8 cellular contexts compared by ENCODE assay signal in genomic region chr1:43933386-43934278, GRCh38. TPM values are rescaled to one million over a fixed set of nuclear protein-coding genes. Genes with fewer than 3 reads are reported as not detected.
DNase-seq lines count a peak whose midpoint lies in the region; ATAC-seq and TF ChIP-seq lines count a peak whose summit lies in the region.

TSS of gene ARTN (plus strand) at chr1:43933801. CDS start at chr1:43935657, 1,856 bp downstream.

- WGBS in mesodermal cell (ENCODE audit: insufficient coverage in 2 of 2), 2 experiments = 18 to 24% methylated on average over 24 to 41 of the region's 48 CpGs

- POLR2A ChIA-PET in Caco-2 (lab: Charles Lee) = no interaction called here

- H3K4me3 ChIP-seq in Caco-2 (ENCODE audit: low read depth, low read length) = peak within 1 kb of the TSS; percentile 37
- H3K4me3 ChIP-seq in mesodermal cell (ENCODE audit: extremely low read depth, insufficient read depth, low read length, poor library complexity, severe bottlenecking) = peak within 1 kb of the TSS; percentile 31

- no peaks in the 10 kb centered on the region for H3K9me3 Mint-ChIP-seq in Caco-2 (ENCODE audit: unreplicated experiment)

- intact Hi-C loops in Caco-2 (cut with micrococcal nuclease; ENCODE audit: unreplicated experiment) = loop anchor here (1.0 kb wide), 2 partner anchors 170 to 404 kb away; no protein-coding TSS in a partner anchor

- no peaks in the 10 kb centered on the region for H3K9me3 ChIP-seq in Caco-2
- no peaks in the 10 kb centered on the region for H3K9me3 ChIP-seq in mesodermal cell (ENCODE audit: control insufficient read depth, low read length)

- no peak within 1 kb of the TSS for H3K27ac Mint-ChIP-seq in Caco-2 (ENCODE audit: unreplicated experiment)

- H3K36me3 ChIP-seq in Caco-2 (ENCODE audit: control insufficient read depth, insufficient read depth, low read length) (no peaks in the 10 kb centered on the region), mesodermal cell (ENCODE audit: control insufficient read depth, insufficient read depth, low read length) (peaks cover 9% of the 10 kb centered on the region)

- TF ChIP-seq CTCF in Caco-2 (IDR thresholded peaks at IDR 0.05; ENCODE audit: insufficient read depth in 1 of 2, low read depth in 1 of 2, low read length in 1 of 2, severe bottlenecking in 1 of 2, unreplicated experiment in 1 of 2) = no peak

- H3K27me3 ChIP-seq in Caco-2 (replicated peaks; ENCODE audit: control insufficient read depth, insufficient read depth, low read length) = no peaks in the 10 kb centered on the region

- no TSS peak for BruUV-seq in Caco-2 (replicated peaks; lab: Mats Ljungman, UMichigan)

- H3K4me3 Mint-ChIP-seq in Caco-2 (ENCODE audit: unreplicated experiment) = peak within 1 kb of the TSS; percentile 61

- H3K36me3 Mint-ChIP-seq in Caco-2 (ENCODE audit: insufficient read depth, unreplicated experiment) = no peaks in the 10 kb centered on the region

- ATAC-seq in HG03571 (IDR thresholded peaks at IDR 0.05; ENCODE audit: unreplicated experiment) (no peak), GM21737 (IDR thresholded peaks at IDR 0.05; ENCODE audit: unreplicated experiment) (no peak)

- DNase-seq in Caco-2 (no peak), NCI-H2029 treated with DMSO at 0.1 percent for 48 hours (lab: John Stamatoyannopoulos, UW) (peak; percentile 65), cerebellum (ENCODE audit: low spot score) (peak; percentile 65), dedifferentiated amniotic fluid mesenchymal stem cell (ENCODE audit: extremely low spot score) (no peak), NCI-H226 (no peak)

- no peaks in the 10 kb centered on the region for H3K27me3 Mint-ChIP-seq in Caco-2 (ENCODE audit: insufficient read depth, unreplicated experiment)

- H3K4me1 ChIP-seq in Caco-2 (peaks cover 9% of the 10 kb centered on the region), mesodermal cell (ENCODE audit: control insufficient read depth, insufficient read depth, low read length, poor library complexity, severe bottlenecking) (peaks cover 26% of the 10 kb centered on the region)

- no peaks in the 10 kb centered on the region for H3K4me1 Mint-ChIP-seq in Caco-2 (ENCODE audit: low read depth, unreplicated experiment)

- CTCF ChIA-PET in Caco-2 (lab: Charles Lee) = interaction anchor here (0.5 to 3.5 kb wide), 8 partner anchors 10 to 170 kb away, joined by 3 to 66 read pairs (median 5); partner anchors contain the start of genes ATP6V0B and DPH2

- H3K27ac ChIP-seq in mesodermal cell (ENCODE audit: low read depth, low read length, severe bottlenecking) = no peak within 1 kb of the TSS

RNA-seq across cellular contexts. Expression of gene ARTN, which starts in this region (rescaled TPM):
- total RNA-seq in Caco-2 (2022) (0.26 TPM in 1 of 2 replicates, not detected in the other), cerebellum (0.91 TPM)
- polyA plus RNA-seq in mesodermal cell (2013, experiment 1 of 2) = 0.26 TPM
- not detected for polyA plus RNA-seq in mesodermal cell (2013, experiment 2 of 2)

Comparison
In these comparisons a context has a peak if more than half of its experiments do, and no peak if none do; other contexts are left out.
1. Peak in DNase-seq in cerebellum; RNA of the gene not detected or under 1 TPM.